In the genomic region with DNA sequence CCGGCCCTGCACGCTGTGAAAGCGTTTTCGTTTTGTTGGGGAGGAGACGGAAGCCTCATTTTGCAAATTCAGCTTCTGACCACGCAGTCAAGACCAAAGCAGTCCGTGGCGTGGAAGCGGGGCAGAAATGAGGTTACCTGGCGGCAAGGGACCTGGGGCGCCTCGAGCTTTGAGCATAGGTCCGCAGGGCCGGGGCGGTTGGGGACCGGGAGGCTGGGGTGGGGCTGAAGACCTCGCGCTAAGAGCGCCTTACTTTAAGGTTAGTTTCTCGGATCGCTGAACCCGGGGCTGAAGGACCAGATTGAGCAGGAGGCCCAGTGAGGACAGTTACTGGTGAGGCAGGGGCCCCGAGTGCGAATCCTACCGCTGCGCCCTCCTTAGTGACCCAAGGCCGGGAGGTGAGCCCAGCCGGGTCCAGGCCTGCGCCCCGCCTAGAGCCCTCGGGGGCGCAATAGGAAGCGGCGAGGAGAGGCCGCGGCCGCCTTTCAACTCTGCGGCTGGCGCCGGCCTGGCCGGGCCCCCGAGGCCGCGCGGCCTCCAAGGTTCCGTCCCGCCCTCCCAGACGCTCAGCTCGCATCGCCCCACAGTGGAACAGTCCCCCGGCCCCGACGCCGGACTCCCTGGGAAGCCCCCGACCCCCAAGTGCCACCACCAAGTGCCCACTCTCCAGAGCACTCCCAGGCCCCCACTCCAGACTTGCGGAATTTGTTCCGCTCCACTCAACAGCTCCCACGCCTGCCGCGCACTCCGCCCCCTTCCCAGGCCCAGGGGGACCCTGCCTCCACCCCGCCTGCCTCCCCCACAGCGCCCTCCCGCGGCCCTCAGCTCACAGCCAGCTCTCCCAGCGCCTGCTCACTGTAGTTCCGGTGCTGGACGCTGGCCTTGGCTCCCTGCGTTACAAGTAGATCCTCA, we compare ENCODE assay signal across 10 cellular contexts. TPM values are rescaled to one million over a fixed set of nuclear protein-coding genes. Genes with fewer than 3 reads are reported as not detected.
DNase-seq lines count a peak whose midpoint lies in the region.
"Had no signal": no experiment of that assay in that cellular context is flagged by ENCODE, and none has a peak within 500 bp of the region (broad histone marks: within the 10 kb centered on the region; RNA-seq: fewer than 3 reads in every experiment).

No MANE protein-coding gene starts in this region.

- no peak overlapping the region for H3K27ac ChIP-seq in subcutaneous abdominal adipose tissue (ENCODE audit: low read depth, low read length)

- H3K9ac ChIP-seq in adipocyte (ENCODE audit: low read length) = peak overlapping the region; percentile 25
- no peak overlapping the region for H3K9ac ChIP-seq in subcutaneous abdominal adipose tissue (ENCODE audit: low read length in 5 of 5)

- CTCF ChIA-PET in activated naive CD4-positive, alpha-beta T cell treated with anti-CD3 and anti-CD28 coated beads for 36 hours (lab: Charles Lee) = no interaction called here

- intact Hi-C loops in activated naive CD4-positive, alpha-beta T cell treated with anti-CD3 and anti-CD28 coated beads for 36 hours (cut with micrococcal nuclease) = no loop called here

- H3K9me3 ChIP-seq in adipocyte (ENCODE audit: control insufficient read depth, low read length) (no peaks in the 10 kb centered on the region), subcutaneous abdominal adipose tissue (ENCODE audit: control insufficient read depth in 5 of 5, low read length in 5 of 5) (no peaks in the 10 kb centered on the region)

- H3K4me3 Mint-ChIP-seq in activated naive CD4-positive, alpha-beta T cell treated with anti-CD3 and anti-CD28 coated beads for 36 hours = peak overlapping the region; percentile 16

- peaks cover 7% of the 10 kb centered on the region for H3K4me1 ChIP-seq in adipocyte (ENCODE audit: control insufficient read depth, insufficient read depth, low read length)
- peaks cover 2 to 44% (median 35%) of the 10 kb centered on the region in 5 donors for H3K4me1 ChIP-seq in subcutaneous abdominal adipose tissue (ENCODE audit: control insufficient read depth in 5 of 5, insufficient read depth in 5 of 5, low read length in 5 of 5)

- H3K9me3 Mint-ChIP-seq in activated naive CD4-positive, alpha-beta T cell treated with anti-CD3 and anti-CD28 coated beads for 36 hours = no peaks in the 10 kb centered on the region

- DNase-seq in activated naive CD4-positive, alpha-beta T cell treated with anti-CD3 and anti-CD28 coated beads for 36 hours = no peak
- no peak for DNase-seq in activated naive CD4-positive, alpha-beta T cell (lab: John Stamatoyannopoulos, UW)
- DNase-seq in adipocyte (ENCODE audit: low read depth) = no peak
- peak; percentile 89 for DNase-seq in left kidney (ENCODE audit: low read depth, low spot score)
- no peak for DNase-seq in NCI-H2081 treated with DMSO at 0.1 percent for 48 hours (lab: John Stamatoyannopoulos, UW)
- DNase-seq in 8988T = no peak
- DNase-seq in DMS153 treated with DMSO at 0.1 percent for 48 hours (lab: John Stamatoyannopoulos, UW; ENCODE audit: unreplicated experiment) = no peak
- DNase-seq: NCI-H2227 treated with DMSO at 0.1 percent for 48 hours had no signal

- H3K27ac Mint-ChIP-seq in activated naive CD4-positive, alpha-beta T cell treated with anti-CD3 and anti-CD28 coated beads for 36 hours = no peak overlapping the region

- H3K4me1 Mint-ChIP-seq in activated naive CD4-positive, alpha-beta T cell treated with anti-CD3 and anti-CD28 coated beads for 36 hours (ENCODE audit: low read depth) = peaks cover 21% of the 10 kb centered on the region

- H3K4me3 ChIP-seq in adipocyte (ENCODE audit: low read length) (peak overlapping the region; percentile 71), subcutaneous abdominal adipose tissue (ENCODE audit: low read depth in 1 of 5, low read length in 5 of 5) (peak overlapping the region; percentile 46 to 64 (median 59))
- H3K4me3 ChIP-seq: lung had no signal

- peaks cover 75% of the 10 kb centered on the region for H3K27me3 Mint-ChIP-seq in activated naive CD4-positive, alpha-beta T cell treated with anti-CD3 and anti-CD28 coated beads for 36 hours (ENCODE audit: low read depth)

- no peaks in the 10 kb centered on the region for H3K36me3 Mint-ChIP-seq in activated naive CD4-positive, alpha-beta T cell treated with anti-CD3 and anti-CD28 coated beads for 36 hours (ENCODE audit: low read depth)

- peaks cover 16% of the 10 kb centered on the region for H3K27me3 ChIP-seq in adipocyte (replicated peaks; ENCODE audit: control insufficient read depth, insufficient read depth, low read length)
- peaks cover 46 to 81% (median 57%) of the 10 kb centered on the region in 5 donors for H3K27me3 ChIP-seq in subcutaneous abdominal adipose tissue (ENCODE audit: control insufficient read depth in 5 of 5, insufficient read depth in 4 of 5, low read length in 5 of 5)

- H3K36me3 ChIP-seq in adipocyte (ENCODE audit: control insufficient read depth, insufficient read depth, low read length, severe bottlenecking) = peaks cover 27% of the 10 kb centered on the region
- peaks cover 0 to 21% (median 13%) of the 10 kb centered on the region in 5 donors for H3K36me3 ChIP-seq in subcutaneous abdominal adipose tissue (ENCODE audit: control insufficient read depth in 5 of 5, insufficient read depth in 5 of 5, low read length in 5 of 5)

RNA-seq across cellular contexts. Expression of a gene that starts 7.6 kb away (rescaled TPM):
- not detected for total RNA-seq in activated naive CD4-positive, alpha-beta T cell treated with anti-CD3 and anti-CD28 coated beads for 36 hours
